ENCODE assay signal across 8 cellular contexts in the genomic region with DNA sequence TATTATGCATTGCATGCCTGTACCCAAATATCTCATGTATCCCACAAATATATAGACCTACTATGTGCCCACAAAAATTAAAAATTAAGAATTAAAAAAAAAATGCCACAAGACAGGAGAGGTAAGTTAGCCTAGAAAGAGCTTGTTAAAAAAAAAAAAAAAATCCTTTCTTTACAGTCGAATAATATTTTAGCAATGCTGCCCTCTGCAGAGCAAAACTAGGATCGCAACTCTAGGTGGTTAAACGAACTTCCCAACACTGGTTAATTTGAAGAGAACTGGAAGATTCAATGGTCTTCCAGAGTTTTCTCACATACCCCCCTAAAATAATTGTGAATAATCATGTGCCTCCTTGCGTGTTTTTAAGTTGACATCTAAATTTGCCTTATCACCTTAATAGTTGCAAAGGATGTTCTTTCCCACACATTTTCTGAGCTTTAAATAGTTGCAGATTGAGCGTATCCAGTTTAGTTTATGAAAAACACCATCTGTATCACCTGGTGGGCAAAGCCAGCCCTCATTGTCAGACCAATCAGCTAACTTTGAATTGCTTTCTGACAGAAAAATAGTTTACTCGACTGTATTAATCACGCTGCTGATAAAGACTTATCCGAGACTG. TPM values are rescaled to one million over a fixed set of nuclear protein-coding genes. Genes with fewer than 3 reads are reported as not detected.
DNase-seq lines count a peak whose midpoint lies in the region; ATAC-seq, FAIRE-seq and TF ChIP-seq lines count a peak whose summit lies in the region.

No MANE protein-coding gene starts in this region.

- H4K20me1 ChIP-seq in keratinocyte (ENCODE audit: control insufficient read depth, extremely low read depth, insufficient read depth, low read length): no peaks in the 10 kb centered on the region

- ATAC-seq in GM21717 (IDR thresholded peaks at IDR 0.05; ENCODE audit: unreplicated experiment) (no peak), HG03460 (IDR thresholded peaks at IDR 0.05; ENCODE audit: unreplicated experiment) (no peak)

- DNase-seq in GF-D8 (lab: John Stamatoyannopoulos, UW): peak; percentile 46
- peak; percentile 53 for DNase-seq in NCI-H128 (lab: John Stamatoyannopoulos, UW; ENCODE audit: unreplicated experiment)
- DNase-seq in brain microvascular endothelial cell: peak; percentile 53
- no peak for DNase-seq in keratinocyte (ENCODE audit: low read depth, low spot score)
- DNase-seq in stimulated activated CD4-positive, alpha-beta T cell treated with anti-CD3 and anti-CD28 coated beads, Interleukin-4, amount 100 ng/mL, for 1 hour: peak; percentile 72

- H3K4me2 ChIP-seq in keratinocyte (ENCODE audit: control insufficient read depth, extremely low read depth, insufficient read depth, low read depth, low read length): no peak overlapping the region

- no peaks in the 10 kb centered on the region for H3K9me3 ChIP-seq in keratinocyte (ENCODE audit: control insufficient read depth, low read depth, low read length)

- no peak overlapping the region for H2AFZ ChIP-seq in keratinocyte (ENCODE audit: control insufficient read depth, low read length)

- H3K9me1 ChIP-seq in keratinocyte (ENCODE audit: control insufficient read depth, extremely low read depth, insufficient read depth, low read length): no peaks in the 10 kb centered on the region

- in situ Hi-C loops in brain microvascular endothelial cell (cut with HindIII; ENCODE audit: low pct_ligation_motif_present, low sequenced_read_pairs): no loop called here

- H3K27me3 ChIP-seq in brain microvascular endothelial cell (replicated peaks) (no peaks in the 10 kb centered on the region), keratinocyte (ENCODE audit: control insufficient read depth, extremely low read depth, insufficient read depth, low read length) (no peaks in the 10 kb centered on the region)

- H3K9ac ChIP-seq in keratinocyte (ENCODE audit: control insufficient read depth, extremely low read depth, insufficient read depth, low read length): no peak overlapping the region

- FAIRE-seq in TTC549 (lab: Jason Lieb, UNC): peak; percentile 90
- peak; percentile 56 for FAIRE-seq in keratinocyte (lab: Jason Lieb, UNC)

- no peaks in the 10 kb centered on the region for H3K79me2 ChIP-seq in keratinocyte (ENCODE audit: control insufficient read depth, insufficient read depth, low read length)

- dilution Hi-C loops in keratinocyte (cut with MboI; ENCODE audit: extremely low pct_ligation_motif_present, low sequenced_read_pairs): no loop called here

- peaks cover 15% of the 10 kb centered on the region for H3K4me1 ChIP-seq in keratinocyte (ENCODE audit: control insufficient read depth, extremely low read depth, insufficient read depth, low read length)

- TF ChIP-seq CTCF in brain microvascular endothelial cell (IDR thresholded peaks at IDR 0.05; ENCODE audit: low read depth, low read length, missing control alignments) (peak; percentile 68), keratinocyte (optimal IDR thresholded peaks at IDR 0.05 in 1 of 3, IDR thresholded peaks at IDR 0.05 in 1 of 3, conservative IDR thresholded peaks at IDR 0.05 in 1 of 3; ENCODE audit: extremely low read depth in 1 of 3, insufficient read depth in 2 of 3, low read length in 3 of 3) (peak; percentile 34 to 56 (median 54))

- H3K4me3 ChIP-seq in brain microvascular endothelial cell (ENCODE audit: low read depth, low read length) (no peak overlapping the region), keratinocyte (ENCODE audit: control insufficient read depth in 2 of 3, extremely low read depth in 1 of 3, insufficient read depth in 2 of 3, low read depth in 1 of 3, low read length in 3 of 3) (no peak overlapping the region)

- H3K27ac ChIP-seq in brain microvascular endothelial cell: no peak overlapping the region
- no peak overlapping the region for H3K27ac ChIP-seq in keratinocyte (ENCODE audit: control insufficient read depth, insufficient read depth, low read length)

- H3K36me3 ChIP-seq in brain microvascular endothelial cell (replicated peaks) (no peaks in the 10 kb centered on the region), keratinocyte (ENCODE audit: control insufficient read depth in 2 of 2, extremely low read depth in 1 of 2, insufficient read depth in 2 of 2, low read length in 2 of 2) (no peaks in the 10 kb centered on the region)

RNA-seq across cellular contexts. Expression of gene RCBTB2, which starts 47.4 kb away (rescaled TPM):
- polyA plus RNA-seq in keratinocyte: 3.4 to 5.5 TPM (median 4.6 TPM) in 3 replicates
- polyA plus RNA-seq in keratinocyte (2011; ENCODE audit: low read depth): 4.5 TPM
- 2.7 and 4.6 TPM in 2 replicates for polyA plus RNA-seq in keratinocyte (2011; cell fraction: cytosol; rRNA removed)
- polyA plus RNA-seq in keratinocyte (2011; cell fraction: nucleus; rRNA removed): 5.3 and 5.9 TPM in 2 replicates
- 2.1 and 3.1 TPM in 2 replicates for polyA plus RNA-seq in keratinocyte (2012; ENCODE audit: low replicate concordance)
- polyA minus RNA-seq in keratinocyte: 1.9 to 5.0 TPM (median 4.5 TPM) in 3 replicates
- 1.5 TPM for polyA minus RNA-seq in keratinocyte (2011; cell fraction: cytosol; rRNA and poly(A)+ RNA removed)
- polyA minus RNA-seq in keratinocyte (2011; cell fraction: nucleus; rRNA and poly(A)+ RNA removed): 2.2 and 5.7 TPM in 2 replicates
